8 cellular contexts compared by ENCODE assay signal in the genomic region with DNA sequence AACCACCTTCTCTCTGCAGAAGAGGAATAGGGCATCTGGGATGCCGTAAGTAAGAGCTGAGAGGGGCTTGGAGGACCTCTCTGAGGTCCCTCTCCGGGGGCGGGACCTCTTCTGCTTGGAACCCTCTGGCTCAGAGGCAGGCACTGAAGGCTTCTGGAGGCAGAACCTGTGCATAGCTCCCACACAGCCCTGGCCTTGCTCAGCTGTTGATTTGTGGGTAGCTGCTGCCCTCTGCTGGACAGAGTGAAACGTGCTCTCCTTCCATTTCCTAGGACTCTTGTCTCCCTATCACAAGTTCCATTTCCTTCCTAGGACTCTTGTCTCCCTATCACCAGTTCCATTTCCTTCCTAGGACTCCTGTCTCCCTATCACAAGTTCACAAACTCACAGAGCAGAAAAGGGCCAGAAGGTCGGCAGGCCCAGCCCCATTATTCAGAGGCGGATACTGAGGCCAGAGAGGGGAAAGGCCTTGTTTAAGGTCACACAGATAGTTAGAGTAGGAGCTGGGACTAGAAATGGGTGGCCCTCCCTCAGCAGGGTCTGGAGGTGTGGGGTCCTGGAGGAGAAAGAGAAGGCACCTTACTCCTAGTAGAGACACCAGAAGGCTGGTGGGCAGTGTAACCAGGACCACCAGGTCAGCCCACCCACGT.
DNase-seq lines count a peak whose midpoint lies in the region; ATAC-seq lines count a peak whose summit lies in the region.

No MANE protein-coding gene starts in this region.

- ATAC-seq in GM19035 (IDR thresholded peaks at IDR 0.05; ENCODE audit: unreplicated experiment) (peak; percentile 83), HG03196 (IDR thresholded peaks at IDR 0.05; ENCODE audit: unreplicated experiment) (peak; percentile 90)
- ATAC-seq in activated CD4-positive, CD25-positive, alpha-beta regulatory T cell treated with anti-CD3 and anti-CD28 coated beads, Interleukin-2, amount 50 U/mL, for 24 hours, result peak; percentile 88 to 93
- ATAC-seq in central memory CD8-positive, alpha-beta T cell (replicated peaks; ENCODE audit: extremely low read depth, poor library complexity, severe bottlenecking), result peak; percentile 62

- no peak overlapping the region for H3K4me3 Mint-ChIP-seq in central memory CD8-positive, alpha-beta T cell

- H3K27me3 Mint-ChIP-seq in central memory CD8-positive, alpha-beta T cell, result no peaks in the 10 kb centered on the region

- peaks cover 12% of the 10 kb centered on the region for H3K36me3 Mint-ChIP-seq in central memory CD8-positive, alpha-beta T cell (ENCODE audit: insufficient read depth)

- H3K9me3 Mint-ChIP-seq in central memory CD8-positive, alpha-beta T cell, result no peaks in the 10 kb centered on the region

- peak overlapping the region; percentile 20 for H3K27ac Mint-ChIP-seq in central memory CD8-positive, alpha-beta T cell (ENCODE audit: low read depth)

- peak; percentile 65 to 69 for DNase-seq in AML-193 (lab: John Stamatoyannopoulos, UW)
- peak; percentile 77 for DNase-seq in NCI-H345 treated with DMSO at 0.1 percent for 48 hours (lab: John Stamatoyannopoulos, UW; ENCODE audit: unreplicated experiment)
- peak; percentile 65 to 67 for DNase-seq in central memory CD8-positive, alpha-beta T cell (ENCODE audit: low spot score in 2 of 2)
- peak; percentile 86 for DNase-seq in kidney tubule cell (ENCODE audit: low spot score)
- peak; percentile 76 to 78 for DNase-seq in stimulated activated CD4-positive, alpha-beta T cell treated with anti-CD3 and anti-CD28 coated beads, Interleukin-2, amount 100 ng/mL, for 48 hours

- H3K4me1 Mint-ChIP-seq in central memory CD8-positive, alpha-beta T cell, result no peaks in the 10 kb centered on the region

Comparison
In these comparisons a context has a peak if more than half of its experiments do, and no peak if none do; other contexts are left out.
1. Peak in every context shown above with its lines: DNase-seq and ATAC-seq.